ENCODE assay signal across 14 cellular contexts in the genomic region with DNA sequence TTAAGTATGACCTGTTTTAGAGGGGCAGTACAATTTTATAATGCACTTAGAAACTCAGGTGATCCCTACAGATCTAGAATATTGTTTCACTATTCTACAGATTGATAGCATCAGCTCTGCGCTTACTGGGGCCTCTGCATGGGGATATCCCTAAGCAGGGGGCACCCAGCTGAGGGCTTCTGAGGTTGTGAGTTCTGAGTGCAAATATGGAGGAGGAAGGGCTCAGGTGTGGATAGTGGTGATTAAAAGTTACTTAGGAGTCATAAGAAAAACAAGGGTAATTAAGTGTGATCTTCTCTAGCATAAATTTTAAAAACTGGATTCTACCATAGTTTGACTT.
A peak's percentile ranks its signal among the peaks of the same experiment; 100 is the strongest.
DNase-seq lines count a peak whose midpoint lies in the region; ATAC-seq lines count a peak whose summit lies in the region.
"Had no signal": no experiment of that assay in that cellular context is flagged by ENCODE, and none has a peak within 500 bp of the region (broad histone marks: within the 10 kb centered on the region; RNA-seq: fewer than 3 reads in every experiment).

No MANE protein-coding gene starts in this region.

- H2BK12ac ChIP-seq in mesenchymal stem cell (ENCODE audit: low read length in 2 of 2) = no peak overlapping the region

- WGBS in mesenchymal stem cell = 100% methylated on average over 1 of the region's 1 CpG

- H3K18ac ChIP-seq in mesenchymal stem cell (ENCODE audit: low read depth in 1 of 2, low read length in 2 of 2) = no peak overlapping the region

- H3K4me3 Mint-ChIP-seq in activated T-helper 17 cell treated with anti-CD3 and anti-CD28 coated beads, Interleukin-2, amount 50 U/mL, for 72 hours = no peak overlapping the region
- H3K4me3 Mint-ChIP-seq: activated T-helper 1 cell treated with anti-CD3 and anti-CD28 coated beads, Interleukin-12 subunit alpha, Interleukin-12 subunit beta, Interleukin-2, Interleukin-4 antibody, amounts not matched to agents 30 ng/mL and 10 ng/mL and 1 ng/mL, durations not matched to agents 14 hours and 24 hours and 36 hours; CD8-positive, alpha-beta memory T cell; naive thymus-derived CD8-positive, alpha-beta T cell had no signal

- H3K27me3 ChIP-seq in mesenchymal stem cell (ENCODE audit: control insufficient read depth in 1 of 2, insufficient read depth in 1 of 2, low read length in 2 of 2) = no peaks in the 10 kb centered on the region

- H3K23ac ChIP-seq in mesenchymal stem cell (ENCODE audit: low read length in 2 of 2) = no peak overlapping the region

- H2BK15ac ChIP-seq in mesenchymal stem cell (ENCODE audit: low read depth, poor library complexity, severe bottlenecking) = no peak overlapping the region

- no peaks in the 10 kb centered on the region for H3K4me1 Mint-ChIP-seq in activated T-helper 17 cell treated with anti-CD3 and anti-CD28 coated beads, Interleukin-2, amount 50 U/mL, for 72 hours
- H3K4me1 Mint-ChIP-seq: naive thymus-derived CD8-positive, alpha-beta T cell had no signal

- H3K79me1 ChIP-seq in mesenchymal stem cell (replicated peaks; ENCODE audit: low read length, poor library complexity, severe bottlenecking) = peaks cover 24% of the 10 kb centered on the region

- H2AFZ ChIP-seq in mesenchymal stem cell (ENCODE audit: low read depth, low read length) = no peak overlapping the region

- H2BK5ac ChIP-seq in mesenchymal stem cell (ENCODE audit: low read depth, low read length, poor library complexity, severe bottlenecking) = peak overlapping the region; percentile 63

- no peak overlapping the region for H3K9ac ChIP-seq in mesenchymal stem cell (ENCODE audit: low read length)

- H3K27ac Mint-ChIP-seq in activated T-helper 17 cell treated with anti-CD3 and anti-CD28 coated beads, Interleukin-2, amount 50 U/mL, for 72 hours = no peak overlapping the region
- H3K27ac Mint-ChIP-seq: activated T-helper 1 cell treated with anti-CD3 and anti-CD28 coated beads, Interleukin-12 subunit alpha, Interleukin-12 subunit beta, Interleukin-2, Interleukin-4 antibody, amounts not matched to agents 30 ng/mL and 10 ng/mL and 1 ng/mL, durations not matched to agents 14 hours and 24 hours and 36 hours; naive thymus-derived CD8-positive, alpha-beta T cell had no signal

- H3K9me3 ChIP-seq in mesenchymal stem cell (ENCODE audit: control insufficient read depth, low read length) = no peaks in the 10 kb centered on the region

- DNase-seq in mesenchymal stem cell (no peak), DMS79 treated with DMSO at 0.1 percent for 48 hours (lab: John Stamatoyannopoulos, UW) (no peak), SHP77 (lab: John Stamatoyannopoulos, UW) (no peak)
- DNase-seq in stimulated activated CD4-positive, alpha-beta T cell treated with anti-CD3 and anti-CD28 coated beads, Interleukin-15, amount 100 ng/mL, for 24 hours = no peak
- DNase-seq: CD8-positive, alpha-beta memory T cell; naive thymus-derived CD8-positive, alpha-beta T cell; NCI-H1417 treated with DMSO at 0.1 percent for 48 hours; PC-3; stimulated activated naive CD4-positive, alpha-beta T cell treated with Interleukin-2 at 50 U/mL for 16 hours had no signal

- H2AK5ac ChIP-seq in mesenchymal stem cell (ENCODE audit: low read length, severe bottlenecking) = peak overlapping the region; percentile 74

- no peak overlapping the region for H3K4ac ChIP-seq in mesenchymal stem cell (ENCODE audit: low read depth in 1 of 2, low read length in 2 of 2)

- no peaks in the 10 kb centered on the region for H3K36me3 ChIP-seq in mesenchymal stem cell (ENCODE audit: control insufficient read depth in 1 of 2, insufficient read depth in 2 of 2, low read depth in 1 of 2, low read length in 2 of 2)

- no peaks in the 10 kb centered on the region for H3K36me3 Mint-ChIP-seq in activated T-helper 17 cell treated with anti-CD3 and anti-CD28 coated beads, Interleukin-2, amount 50 U/mL, for 72 hours (ENCODE audit: low read depth)
- H3K36me3 Mint-ChIP-seq: naive thymus-derived CD8-positive, alpha-beta T cell had no signal

- peaks cover 9% of the 10 kb centered on the region for H3K27me3 Mint-ChIP-seq in activated T-helper 17 cell treated with anti-CD3 and anti-CD28 coated beads, Interleukin-2, amount 50 U/mL, for 72 hours

- H3K4me3 ChIP-seq in mesenchymal stem cell (ENCODE audit: insufficient read depth in 1 of 2, low read depth in 1 of 2, low read length in 2 of 2) = no peak overlapping the region

- H4K8ac ChIP-seq in mesenchymal stem cell (ENCODE audit: low read length) = no peak overlapping the region

- peak; percentile 56 for ATAC-seq in GM19324 (IDR thresholded peaks at IDR 0.05; ENCODE audit: low FRiP score, unreplicated experiment)
- ATAC-seq in HG02610 (IDR thresholded peaks at IDR 0.05; ENCODE audit: unreplicated experiment) = peak; percentile 48
- ATAC-seq in HG03342 (IDR thresholded peaks at IDR 0.05; ENCODE audit: unreplicated experiment) = peak; percentile 40
- ATAC-seq in activated T-helper 17 cell treated with anti-CD3 and anti-CD28 coated beads, Interleukin-2, amount 50 U/mL, for 72 hours (replicated peaks) = no peak
- ATAC-seq: naive thymus-derived CD8-positive, alpha-beta T cell; PC-3 had no signal

- no peak overlapping the region for H3K14ac ChIP-seq in mesenchymal stem cell (ENCODE audit: low read length in 2 of 2)

- H2BK120ac ChIP-seq in mesenchymal stem cell (ENCODE audit: low read depth, low read length) = no peak overlapping the region

- H3K4me1 ChIP-seq in mesenchymal stem cell (ENCODE audit: control insufficient read depth, insufficient read depth, low read depth, low read length) = peaks cover 8% of the 10 kb centered on the region

- no peak overlapping the region for H4K91ac ChIP-seq in mesenchymal stem cell (ENCODE audit: low read length)

- peak overlapping the region; percentile 95 for H3K27ac ChIP-seq in mesenchymal stem cell (ENCODE audit: low read length, poor library complexity, severe bottlenecking)

- H3K4me2 ChIP-seq in mesenchymal stem cell (ENCODE audit: low read length, poor library complexity, severe bottlenecking) = peak overlapping the region; percentile 65

- H3K9me3 Mint-ChIP-seq in activated T-helper 17 cell treated with anti-CD3 and anti-CD28 coated beads, Interleukin-2, amount 50 U/mL, for 72 hours = no peaks in the 10 kb centered on the region
- H3K9me3 Mint-ChIP-seq: activated T-helper 1 cell treated with anti-CD3 and anti-CD28 coated beads, Interleukin-12 subunit alpha, Interleukin-12 subunit beta, Interleukin-2, Interleukin-4 antibody, amounts not matched to agents 30 ng/mL and 10 ng/mL and 1 ng/mL, durations not matched to agents 14 hours and 24 hours and 36 hours; CD8-positive, alpha-beta memory T cell; naive thymus-derived CD8-positive, alpha-beta T cell had no signal
